ENCODE assay signal across 24 cellular contexts in the genomic region with DNA sequence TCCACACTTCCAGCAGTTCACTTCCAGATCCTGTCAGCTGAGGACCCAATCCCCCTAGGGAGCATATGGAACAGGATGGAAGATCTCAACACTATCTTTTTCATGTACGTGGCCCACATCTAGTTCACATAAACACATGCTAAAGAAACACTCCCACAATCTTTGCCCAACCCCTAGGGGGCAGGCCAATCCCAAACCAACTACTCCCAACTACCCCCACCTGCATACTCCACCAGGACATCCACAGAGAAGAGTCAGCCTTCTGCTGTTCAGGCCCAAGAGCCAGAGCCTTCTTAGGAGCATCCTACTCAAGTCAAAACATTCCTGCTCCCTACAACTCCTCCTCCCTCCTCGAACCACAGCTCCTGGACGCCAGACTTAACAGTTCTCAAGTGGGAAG. TPM values are rescaled to one million over a fixed set of nuclear protein-coding genes. Genes with fewer than 3 reads are reported as not detected.
DNase-seq lines count a peak whose midpoint lies in the region; ATAC-seq and TF ChIP-seq lines count a peak whose summit lies in the region.
"Had no signal": no experiment of that assay in that cellular context is flagged by ENCODE, and none has a peak within 500 bp of the region (broad histone marks: within the 10 kb centered on the region; RNA-seq: fewer than 3 reads in every experiment).

No MANE protein-coding gene starts in this region.

- intact Hi-C loops in left colon (cut with DNase I, micrococcal nuclease): no loop called here

- no peak overlapping the region for H3K27ac ChIP-seq in 22Rv1
- H3K27ac ChIP-seq in WERI-Rb-1: no peak overlapping the region
- H3K27ac ChIP-seq: C4-2B, SJCRH30, vagina had no signal

- H3K4me3 ChIP-seq in GM12875 (ENCODE audit: low read depth, low read length): no peak overlapping the region
- H3K4me3 ChIP-seq in WERI-Rb-1 (ENCODE audit: low read depth, low read length): no peak overlapping the region
- H3K4me3 ChIP-seq: SJCRH30, vagina had no signal

- ATAC-seq in left colon (peak; percentile 34), GM21528 (IDR thresholded peaks at IDR 0.05; ENCODE audit: low FRiP score, unreplicated experiment) (no peak), HG02678 (IDR thresholded peaks at IDR 0.05; ENCODE audit: unreplicated experiment) (no peak)
- ATAC-seq: activated T-cell treated with anti-CD3 and anti-CD28 coated beads, Interleukin-2, amount 50 U/mL, for 72 hours had no signal

- no peaks in the 10 kb centered on the region for H3K9me3 ChIP-seq in WERI-Rb-1 (ENCODE audit: severe bottlenecking)
- H3K9me3 ChIP-seq: SJCRH30, vagina had no signal

- no peaks in the 10 kb centered on the region for H3K27me3 ChIP-seq in WERI-Rb-1 (ENCODE audit: insufficient read depth, low read depth, severe bottlenecking)
- H3K27me3 ChIP-seq: vagina had no signal

- H3K36me3 ChIP-seq in WERI-Rb-1: no peaks in the 10 kb centered on the region
- H3K36me3 ChIP-seq: SJCRH30, vagina had no signal

- TF ChIP-seq CTCF in 22Rv1 (IDR thresholded peaks at IDR 0.05): peak; percentile 22
- TF ChIP-seq CTCF in GM12875 (IDR thresholded peaks at IDR 0.05; ENCODE audit: borderline replicate concordance, insufficient read depth, low read depth, low read length): peak; percentile 5; the same call in 1 of the 2 replicates
- TF ChIP-seq CTCF in WERI-Rb-1 (IDR thresholded peaks at IDR 0.05; ENCODE audit: low read depth, low read length): peak; percentile 24; the same call in 1 of the 2 replicates

- DNase-seq in WERI-Rb-1 (no peak), left colon (no peak), NCI-H748 (lab: John Stamatoyannopoulos, UW; ENCODE audit: unreplicated experiment) (no peak)
- no peak for DNase-seq in activated T-cell treated with anti-CD3 and anti-CD28 coated beads, Interleukin-2, amount 50 U/mL, for 1 hour
- DNase-seq: activated B cell treated with CpG ODN at 0.5 μM for 24 hours; activated CD4-positive, alpha-beta memory T cell treated with anti-CD3 and anti-CD28 coated beads for 36 hours; activated naive CD4-positive, alpha-beta T cell treated with anti-CD3 and anti-CD28 coated beads, Interleukin-2, amount 50 U/mL, for 16 hours; activated T-cell treated with anti-CD3 and anti-CD28 coated beads, Interleukin-2, amount 50 U/mL, for 72 hours; effector CD4-positive, alpha-beta T cell; kidney; NCI-H1417; NCI-H526; SJCRH30; T-helper 2 cell had no signal

RNA-seq across cellular contexts. Expression of gene SLC5A9, which starts 5.6 kb away (rescaled TPM):
- total RNA-seq in left colon: 1 to 10 TPM; 3.5 to 5.7 TPM
- total RNA-seq: activated B cell treated with CpG ODN at 0.5 μM for 24 hours; activated CD4-positive, alpha-beta memory T cell treated with anti-CD3 and anti-CD28 coated beads for 36 hours; activated T-cell treated with anti-CD3 and anti-CD28 coated beads, Interleukin-2, amount 50 U/mL, for 72 hours; astrocyte; cerebellum; HT1080; neural crest cell; SJCRH30 had no signal
